In the genomic region with DNA sequence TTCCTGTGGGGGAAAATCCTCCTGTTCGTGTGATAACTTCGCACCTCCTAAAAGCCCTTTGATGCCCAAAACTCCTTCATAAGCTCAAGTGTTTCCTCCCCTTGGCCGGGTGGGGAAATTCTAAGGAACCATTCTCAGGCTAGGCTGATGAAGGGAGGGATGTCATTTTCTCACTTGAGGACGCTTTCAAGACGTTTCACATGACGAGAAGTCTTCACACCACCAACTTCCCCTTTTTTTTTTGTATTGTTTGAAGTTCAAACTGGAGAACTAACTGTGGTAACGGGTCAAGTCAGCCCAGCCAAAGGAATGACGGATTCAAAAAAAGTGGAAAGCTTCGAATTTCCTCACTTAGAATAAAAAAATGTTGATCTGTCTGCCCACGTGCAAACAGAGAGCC, we compare ENCODE assay signal across 18 cellular contexts.
DNase-seq lines count a peak whose midpoint lies in the region; ATAC-seq and TF ChIP-seq lines count a peak whose summit lies in the region.
"Had no signal": no experiment of that assay in that cellular context is flagged by ENCODE, and none has a peak within 500 bp of the region (broad histone marks: within the 10 kb centered on the region; RNA-seq: fewer than 3 reads in every experiment).

No MANE protein-coding gene starts in this region.

- ATAC-seq in upper lobe of right lung = peak; percentile 55
- no peak for ATAC-seq in psoas muscle
- no peak for ATAC-seq in body of pancreas
- ATAC-seq: left lobe of liver, Right ventricle myocardium inferior had no signal

- H3K27me3 ChIP-seq in upper lobe of right lung = peaks cover 8% of the 10 kb centered on the region
- peaks cover 0 to 37% (median 5%) of the 10 kb centered on the region in 3 donors for H3K27me3 ChIP-seq in psoas muscle (ENCODE audit: insufficient read depth in 3 of 3, low read length in 2 of 3)
- no peaks in the 10 kb centered on the region for H3K27me3 ChIP-seq in body of pancreas
- H3K27me3 ChIP-seq: brain microvascular endothelial cell, colonic mucosa, transverse colon had no signal

- TF ChIP-seq CTCF in GM13977 (IDR thresholded peaks at IDR 0.05; ENCODE audit: extremely low read depth, insufficient read depth, missing control alignments) (no peak), VCaP (conservative IDR thresholded peaks at IDR 0.05) (no peak), upper lobe of right lung (IDR thresholded peaks at IDR 0.05) (no peak), psoas muscle (IDR thresholded peaks at IDR 0.05) (no peak), body of pancreas (IDR thresholded peaks at IDR 0.05) (no peak)

- H3K4me3 ChIP-seq in upper lobe of right lung (no peak overlapping the region), psoas muscle (no peak overlapping the region), body of pancreas (no peak overlapping the region)
- H3K4me3 ChIP-seq: colonic mucosa, transverse colon had no signal

- intact Hi-C loops in upper lobe of right lung (cut with DNase I) = no loop called here
- intact Hi-C loops in psoas muscle (cut with DNase I) = no loop called here
- intact Hi-C loops in body of pancreas (cut with DNase I) = no loop called here

- TF ChIP-seq POLR2A in body of pancreas (IDR thresholded peaks at IDR 0.05) = no peak

- H3K4me1 ChIP-seq in upper lobe of right lung = peaks cover 6% of the 10 kb centered on the region
- H3K4me1 ChIP-seq in psoas muscle = no peaks in the 10 kb centered on the region
- no peaks in the 10 kb centered on the region for H3K4me1 ChIP-seq in body of pancreas
- H3K4me1 ChIP-seq: colonic mucosa, transverse colon had no signal

- peak; percentile 41 for DNase-seq in GM13977 (ENCODE audit: low spot score)
- DNase-seq in MV-4-11 (lab: John Stamatoyannopoulos, UW) = peak; percentile 91
- DNase-seq in upper lobe of right lung = no peak
- DNase-seq in stimulated activated CD8-positive, alpha-beta memory T cell treated with anti-CD3 and anti-CD28 coated beads, Interleukin-4, amount 100 ng/mL, for 48 hours = no peak
- no peak for DNase-seq in psoas muscle
- no peak for DNase-seq in body of pancreas
- DNase-seq: activated CD4-positive, alpha-beta T cell treated with anti-CD3 and anti-CD28 coated beads, Interleukin-2, amount 50 U/mL, for 4 hours; activated CD8-positive, alpha-beta memory T cell treated with anti-CD3 and anti-CD28 coated beads, Interleukin-2, amount 50 U/mL, for 48 hours; activated effector memory CD4-positive, alpha-beta T cell treated with Interleukin-2 at 50 U/mL for 16 hours; brain microvascular endothelial cell; colonic mucosa; DND-41; NCI-H1105; NCI-H510A treated with DMSO at 0.1 percent for 48 hours; transverse colon had no signal

- H3K27ac ChIP-seq in VCaP (peak overlapping the region; percentile 80; the same call in 1 of the 2 replicates), upper lobe of right lung (no peak overlapping the region), psoas muscle (no peak overlapping the region), body of pancreas (no peak overlapping the region)
- H3K27ac ChIP-seq: brain microvascular endothelial cell, colonic mucosa, transverse colon had no signal

- H3K36me3 ChIP-seq in upper lobe of right lung (no peaks in the 10 kb centered on the region), psoas muscle (ENCODE audit: insufficient read depth in 1 of 2, low read depth in 1 of 2) (no peaks in the 10 kb centered on the region), body of pancreas (replicated peaks in 1 of 2; ENCODE audit: insufficient read depth in 1 of 2, low read depth in 2 of 2) (no peaks in the 10 kb centered on the region)
- H3K36me3 ChIP-seq: brain microvascular endothelial cell, colonic mucosa, transverse colon had no signal

- H3K9me3 ChIP-seq in upper lobe of right lung = no peaks in the 10 kb centered on the region
- no peaks in the 10 kb centered on the region for H3K9me3 ChIP-seq in psoas muscle
- no peaks in the 10 kb centered on the region for H3K9me3 ChIP-seq in body of pancreas
- H3K9me3 ChIP-seq: colonic mucosa, transverse colon had no signal

- in situ Hi-C loops in GM13977 (cut with MboI; ENCODE audit: low pct_unique_long_range_greater_than_20kb, low sequenced_read_pairs, unreplicated experiment) = no loop called here

- WGBS in psoas muscle, 3 donors = 39 to 56% (median 48%) methylated on average over 10 of the region's 10 CpGs
- 39 to 70% methylated on average over 10 of the region's 10 CpGs for WGBS in body of pancreas, 2 donors

Comparison
In these comparisons a context has a peak if more than half of its experiments do, and no peak if none do; other contexts are left out.
1. DNase-seq: peak in GM13977 (single experiment) and MV-4-11 (single experiment); none in upper lobe of right lung (single experiment), stimulated activated CD8-positive, alpha-beta memory T cell treated with anti-CD3 and anti-CD28 coated beads, Interleukin-4, amount 100 ng/mL, for 48 hours (single experiment), psoas muscle (0 of 2) and body of pancreas (0 of 4).